20 cellular contexts compared by ENCODE assay signal in genomic region chr9:389159-389558, GRCh38.
"Had no signal": no experiment of that assay in that cellular context is flagged by ENCODE, and none has a peak within 500 bp of the region (broad histone marks: within the 10 kb centered on the region; RNA-seq: fewer than 3 reads in every experiment).

No MANE protein-coding gene starts in this region.

- H3K9me3 Mint-ChIP-seq: activated T-helper 17 cell treated with anti-CD3 and anti-CD28 coated beads, Interleukin-2, amount 50 U/mL, for 72 hours; dendritic cell treated with granulocyte-macrophage colony-stimulating factor and Interleukin-4, amounts not matched to agents 40 ng/mL and 50 ng/mL, for 4 days; immature natural killer cell had no signal

- H3K27ac Mint-ChIP-seq: activated T-helper 17 cell treated with anti-CD3 and anti-CD28 coated beads, Interleukin-2, amount 50 U/mL, for 72 hours; dendritic cell treated with granulocyte-macrophage colony-stimulating factor and Interleukin-4, amounts not matched to agents 40 ng/mL and 50 ng/mL, for 4 days; progenitor cell of endocrine pancreas had no signal

- H3K27me3 Mint-ChIP-seq: activated T-helper 17 cell treated with anti-CD3 and anti-CD28 coated beads, Interleukin-2, amount 50 U/mL, for 72 hours; dendritic cell treated with granulocyte-macrophage colony-stimulating factor and Interleukin-4, amounts not matched to agents 40 ng/mL and 50 ng/mL, for 4 days; progenitor cell of endocrine pancreas had no signal

- H3K36me3 ChIP-seq: cardiac muscle cell, left ventricle myocardium inferior, tibial artery had no signal

- DNase-seq: activated naive CD4-positive, alpha-beta T cell; activated T-cell treated with anti-CD3 and anti-CD28 coated beads for 4 hours; amniotic stem cell; effector memory CD4-positive, alpha-beta T cell; esophagus squamous epithelium; heart right ventricle; immature natural killer cell; kidney glomerular epithelial cell; left ventricle myocardium inferior; mammary epithelial cell; stimulated activated naive CD8-positive, alpha-beta T cell treated with anti-CD3 and anti-CD28 coated beads, Interleukin-15, Interleukin-2, amounts not matched to agents 100 U/mL and 50 U/mL, for 24 hours; substantia nigra; T-helper 1 cell; T1000; tibial artery had no signal

- H3K4me3 Mint-ChIP-seq: activated T-helper 17 cell treated with anti-CD3 and anti-CD28 coated beads, Interleukin-2, amount 50 U/mL, for 72 hours; dendritic cell treated with granulocyte-macrophage colony-stimulating factor and Interleukin-4, amounts not matched to agents 40 ng/mL and 50 ng/mL, for 4 days; immature natural killer cell had no signal

- H3K27me3 ChIP-seq: cardiac muscle cell, esophagus squamous epithelium, heart right ventricle, tibial artery had no signal

- H3K4me1 ChIP-seq: esophagus squamous epithelium, heart right ventricle, left ventricle myocardium inferior had no signal

- H3K9me3 ChIP-seq: esophagus squamous epithelium, heart right ventricle, left ventricle myocardium inferior, tibial artery had no signal

- H3K4me1 Mint-ChIP-seq: activated T-helper 17 cell treated with anti-CD3 and anti-CD28 coated beads, Interleukin-2, amount 50 U/mL, for 72 hours had no signal

- ATAC-seq: activated CD4-positive, CD25-positive, alpha-beta regulatory T cell treated with anti-CD3 and anti-CD28 coated beads, Interleukin-2, amount 50 U/mL, for 24 hours; activated T-helper 17 cell treated with anti-CD3 and anti-CD28 coated beads, Interleukin-2, amount 50 U/mL, for 72 hours; heart right ventricle; stimulated activated naive CD8-positive, alpha-beta T cell treated with anti-CD3 and anti-CD28 coated beads, Interleukin-15, Interleukin-2, amounts not matched to agents 100 U/mL and 50 U/mL, for 24 hours had no signal

- H3K27ac ChIP-seq: cardiac muscle cell, esophagus squamous epithelium, heart right ventricle, left ventricle myocardium inferior, tibial artery had no signal

- H3K4me3 ChIP-seq: cardiac muscle cell, esophagus squamous epithelium, heart right ventricle, left ventricle myocardium inferior, tibial artery had no signal
